Comparison of ENCODE assay signal across 1 cellular context in the genomic region with DNA sequence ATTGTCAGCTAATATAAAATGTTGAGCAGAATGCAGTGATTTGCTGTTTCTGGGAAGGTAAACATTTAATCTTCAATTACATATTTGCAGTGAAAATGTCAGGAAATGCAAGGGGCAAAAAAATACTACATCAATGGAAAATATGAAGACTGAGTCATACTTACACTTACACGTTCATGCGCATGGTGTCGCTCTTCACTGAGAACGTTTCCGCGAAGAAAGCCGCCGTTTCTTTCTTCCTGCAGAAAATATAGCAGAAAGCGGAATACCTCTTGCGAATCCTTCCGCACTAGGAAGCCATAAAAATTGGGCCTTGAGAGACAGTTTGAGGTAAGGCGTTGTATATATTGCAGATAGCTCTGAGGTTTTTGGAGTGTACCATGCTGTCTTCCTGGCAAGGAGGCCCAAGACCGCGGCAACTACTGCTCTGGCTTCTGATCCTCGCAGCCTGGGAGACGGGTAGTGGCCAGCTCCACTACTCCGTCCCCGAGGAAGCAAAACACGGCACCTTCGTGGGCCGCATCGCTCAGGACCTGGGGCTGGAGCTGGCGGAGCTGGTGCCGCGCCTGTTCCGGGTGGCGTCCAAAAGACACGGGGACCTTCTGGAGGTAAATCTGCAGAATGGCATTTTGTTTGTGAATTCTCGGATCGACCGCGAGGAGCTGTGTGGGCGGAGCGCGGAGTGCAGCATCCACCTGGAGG.
TF ChIP-seq lines count a peak whose summit lies in the region.

A gene with protein sequence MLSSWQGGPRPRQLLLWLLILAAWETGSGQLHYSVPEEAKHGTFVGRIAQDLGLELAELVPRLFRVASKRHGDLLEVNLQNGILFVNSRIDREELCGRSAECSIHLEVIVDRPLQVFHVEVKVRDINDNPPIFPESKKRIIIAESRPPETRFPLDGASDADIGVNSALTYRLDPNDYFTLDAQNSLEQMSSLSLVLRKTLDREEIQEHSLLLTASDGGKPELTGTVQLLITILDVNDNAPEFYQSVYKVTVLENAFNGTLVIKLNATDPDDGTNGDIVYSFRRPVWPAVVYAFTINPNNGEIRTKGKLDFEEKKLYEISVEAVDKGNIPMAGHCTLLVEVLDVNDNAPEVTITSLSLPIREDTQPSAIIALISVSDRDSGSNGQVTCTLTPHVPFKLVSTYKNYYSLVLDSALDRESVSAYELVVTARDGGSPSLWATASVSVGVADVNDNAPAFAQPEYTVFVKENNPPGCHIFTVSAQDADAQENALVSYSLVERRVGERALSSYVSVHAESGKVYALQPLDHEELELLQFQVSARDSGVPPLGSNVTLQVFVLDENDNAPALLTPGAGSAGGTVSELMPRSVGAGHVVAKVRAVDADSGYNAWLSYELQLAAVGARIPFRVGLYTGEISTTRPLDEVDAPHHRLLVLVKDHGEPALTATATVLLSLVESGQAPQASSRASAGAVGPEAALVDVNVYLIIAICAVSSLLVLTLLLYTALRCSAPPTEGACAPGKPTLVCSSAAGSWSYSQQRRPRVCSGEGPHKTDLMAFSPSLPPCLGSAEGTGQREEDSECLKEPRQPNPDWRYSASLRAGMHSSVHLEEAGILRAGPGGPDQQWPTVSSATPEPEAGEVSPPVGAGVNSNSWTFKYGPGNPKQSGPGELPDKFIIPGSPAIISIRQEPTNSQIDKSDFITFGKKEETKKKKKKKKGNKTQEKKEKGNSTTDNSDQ (plus strand): TSS at position 236 of the 702 bp plus-strand sequence. CDS start 145 bp downstream, at position 381.

TF ChIP-seq in SK-N-SH, 30 proteins besides CTCF, POLR2A, EP300 and RAD21:
- TF ChIP-seq ELF1 (IDR thresholded peaks at IDR 0.05) (no peak), CHD2 (IDR thresholded peaks at IDR 0.05; ENCODE audit: low read length, partially characterized antibody) (no peak), FOXM1 (IDR thresholded peaks at IDR 0.05; ENCODE audit: low read depth) (no peak)
